In the genomic region with DNA sequence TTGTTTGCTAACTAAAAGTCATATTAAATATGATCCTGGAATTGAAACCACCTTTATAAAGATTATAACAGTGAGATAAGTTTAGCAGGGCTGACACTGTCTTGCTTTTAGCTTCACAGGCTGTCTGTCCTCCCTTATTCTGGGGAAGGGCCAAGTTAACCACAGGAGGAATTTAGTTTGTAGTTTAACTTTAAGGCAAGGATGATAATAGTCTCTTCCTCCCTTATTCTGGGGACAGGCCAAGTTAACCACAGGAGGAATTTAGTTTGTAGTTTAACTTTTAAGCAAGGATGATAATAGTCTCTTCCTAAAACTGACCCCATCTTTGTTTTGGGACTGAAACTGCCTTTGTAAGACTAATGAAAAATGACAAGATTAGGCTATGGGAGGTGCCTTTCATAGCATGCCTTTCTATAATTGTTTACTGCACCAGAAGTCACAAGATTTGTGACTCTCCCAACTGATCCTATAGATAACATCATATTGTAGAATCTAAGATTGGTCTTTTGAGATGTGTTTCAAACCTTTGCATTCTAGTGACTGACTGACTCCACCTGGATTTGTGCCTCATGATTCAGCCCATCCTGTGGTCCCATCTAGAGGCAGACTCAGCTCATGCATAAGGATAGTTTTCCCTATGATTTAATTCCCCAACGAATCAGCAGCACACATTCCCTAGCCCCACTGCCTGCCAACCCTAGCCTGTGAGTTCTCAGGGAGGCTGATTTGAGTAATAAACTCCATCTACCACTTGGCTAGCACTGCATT, we compare ENCODE assay signal across 17 cellular contexts.
DNase-seq lines count a peak whose midpoint lies in the region; ATAC-seq, FAIRE-seq and TF ChIP-seq lines count a peak whose summit lies in the region.
"Had no signal": no experiment of that assay in that cellular context is flagged by ENCODE, and none has a peak within 500 bp of the region (broad histone marks: within the 10 kb centered on the region; RNA-seq: fewer than 3 reads in every experiment).

No MANE protein-coding gene starts in this region.

- no peak overlapping the region for H3K23ac ChIP-seq in IMR-90 (ENCODE audit: low read depth, low read length)
- no peak overlapping the region for H3K23ac ChIP-seq in mesenchymal stem cell (ENCODE audit: low read length in 2 of 2)

- H3K36me3 ChIP-seq in IMR-90 (ENCODE audit: control insufficient read depth, insufficient read depth, low read length) (no peaks in the 10 kb centered on the region), mesenchymal stem cell (ENCODE audit: control insufficient read depth in 1 of 2, insufficient read depth in 2 of 2, low read depth in 1 of 2, low read length in 2 of 2) (no peaks in the 10 kb centered on the region), HAP-1 (replicated peaks) (no peaks in the 10 kb centered on the region)
- H3K36me3 ChIP-seq: breast epithelium had no signal

- H2BK15ac ChIP-seq in IMR-90 (ENCODE audit: low read depth, low read length): peak overlapping the region; percentile 59; the same call in 1 of the 3 replicates
- H2BK15ac ChIP-seq in mesenchymal stem cell (ENCODE audit: low read depth, poor library complexity, severe bottlenecking): peak overlapping the region; percentile 23

- peak overlapping the region; percentile 90 for H2BK20ac ChIP-seq in IMR-90 (ENCODE audit: low read depth, low read length)

- dilution Hi-C loops in IMR-90 (cut with HindIII; ENCODE audit: low sequenced_read_pairs, unreplicated experiment): no loop called here

- H3K9me3 ChIP-seq in IMR-90 (ENCODE audit: control insufficient read depth, insufficient read depth, low read length) (no peaks in the 10 kb centered on the region), mesenchymal stem cell (ENCODE audit: control insufficient read depth, low read length) (no peaks in the 10 kb centered on the region), HAP-1 (no peaks in the 10 kb centered on the region)
- H3K9me3 ChIP-seq: breast epithelium had no signal

- no peak overlapping the region for H3K27ac ChIP-seq in IMR-90 (ENCODE audit: insufficient read depth, low read length)
- H3K27ac ChIP-seq in mesenchymal stem cell (ENCODE audit: low read length, poor library complexity, severe bottlenecking): no peak overlapping the region
- H3K27ac ChIP-seq: skin epidermis, VCaP had no signal

- in situ Hi-C loops in IMR-90 (cut with MboI; ENCODE audit: low sequenced_read_pairs): no loop called here
- in situ Hi-C loops in HAP-1 (cut with MboI; ENCODE audit: low sequenced_read_pairs): no loop called here

- BruUV-seq in IMR-90 (replicated peaks; lab: Mats Ljungman, UMichigan): no TSS peak

- no peak for TF ChIP-seq RAD21 in IMR-90 (IDR thresholded peaks at IDR 0.05; ENCODE audit: low read length)

- H3K9me3 Mint-ChIP-seq in immature natural killer cell: peaks cover 1 to 56% (median 19%) of the 10 kb centered on the region in 6 donors

- TF ChIP-seq CTCF in IMR-90 (conservative IDR thresholded peaks at IDR 0.05; ENCODE audit: low read depth, low read length): no peak; the same call in 1 of the 2 replicates
- no peak for TF ChIP-seq CTCF in choroid plexus epithelial cell (conservative IDR thresholded peaks at IDR 0.05; ENCODE audit: low read depth, low read length)

- POLR2A ChIA-PET in IMR-90 (lab: Charles Lee; ENCODE audit: unreplicated experiment): no interaction called here

- H3K4me3 Mint-ChIP-seq in immature natural killer cell: no peak overlapping the region
- H3K4me3 Mint-ChIP-seq: activated CD8-positive, alpha-beta memory T cell treated with anti-CD3 and anti-CD28 coated beads, Interleukin-2, amount 10 ng/mL, durations not matched to agents 7 days and 5 days; neural crest cell had no signal

- intact Hi-C loops in IMR-90 (cut with micrococcal nuclease): no loop called here

- no peak overlapping the region; the same call in 1 of the 2 replicates for H4K91ac ChIP-seq in IMR-90 (ENCODE audit: insufficient read depth, low read depth, low read length)
- H4K91ac ChIP-seq in mesenchymal stem cell (ENCODE audit: low read length): peak overlapping the region; percentile 15

- no peaks in the 10 kb centered on the region for H3K27me3 ChIP-seq in IMR-90 (ENCODE audit: control insufficient read depth, insufficient read depth, low read length)
- H3K27me3 ChIP-seq in mesenchymal stem cell (ENCODE audit: control insufficient read depth in 1 of 2, insufficient read depth in 1 of 2, low read length in 2 of 2): no peaks in the 10 kb centered on the region
- no peaks in the 10 kb centered on the region for H3K27me3 ChIP-seq in HAP-1 (ENCODE audit: low read depth)
- H3K27me3 ChIP-seq: breast epithelium had no signal

- CTCF ChIA-PET in IMR-90 (lab: Yijun Ruan, JAX): interaction anchor here (0.6 kb wide), 2 partner anchors 13 to 867 kb away, joined by 5 to 6 read pairs; no protein-coding TSS in a partner anchor

- no peak overlapping the region for H2AFZ ChIP-seq in IMR-90 (replicated peaks; ENCODE audit: low read length, poor library complexity)
- H2AFZ ChIP-seq in mesenchymal stem cell (ENCODE audit: low read depth, low read length): no peak overlapping the region

- H3K27me3 Mint-ChIP-seq in immature natural killer cell (ENCODE audit: low read depth in 3 of 3): no peaks in the 10 kb centered on the region
- H3K27me3 Mint-ChIP-seq: activated CD8-positive, alpha-beta memory T cell treated with anti-CD3 and anti-CD28 coated beads, Interleukin-2, amount 10 ng/mL, durations not matched to agents 7 days and 5 days had no signal

- H2AK9ac ChIP-seq in IMR-90 (replicated peaks; ENCODE audit: low read depth, low read length, poor library complexity): peak overlapping the region; percentile 11

- H3K14ac ChIP-seq in IMR-90 (replicated peaks; ENCODE audit: low read depth, low read length): peak overlapping the region; percentile 61
- H3K14ac ChIP-seq in mesenchymal stem cell (ENCODE audit: low read length in 2 of 2): no peak overlapping the region

- peaks cover 0 to 4% (median 0%) of the 10 kb centered on the region in 3 donors for H3K36me3 Mint-ChIP-seq in immature natural killer cell
- H3K36me3 Mint-ChIP-seq: activated CD8-positive, alpha-beta memory T cell treated with anti-CD3 and anti-CD28 coated beads, Interleukin-2, amount 10 ng/mL, durations not matched to agents 7 days and 5 days had no signal

- H2BK12ac ChIP-seq in mesenchymal stem cell (ENCODE audit: low read length in 2 of 2): peak overlapping the region in 1 of 2 experiments; percentile 95

- H2BK120ac ChIP-seq in IMR-90 (ENCODE audit: low read depth, low read length) (peak overlapping the region; percentile 16; the same call in 1 of the 2 replicates), mesenchymal stem cell (ENCODE audit: low read depth, low read length) (no peak overlapping the region)

- no peak overlapping the region for H3K56ac ChIP-seq in IMR-90 (ENCODE audit: extremely low read depth, insufficient read depth, low read length)

- TF ChIP-seq POLR2A in IMR-90 (IDR thresholded peaks at IDR 0.05; ENCODE audit: low read depth, low read length): no peak

- peak overlapping the region; percentile 40; the same call in 1 of the 2 replicates for H3K4me2 ChIP-seq in IMR-90 (ENCODE audit: low read depth, low read length)
- no peak overlapping the region for H3K4me2 ChIP-seq in mesenchymal stem cell (ENCODE audit: low read length, poor library complexity, severe bottlenecking)

- H3K79me1 ChIP-seq in IMR-90 (ENCODE audit: low read depth in 1 of 2, low read length in 2 of 2) (peaks cover 11 to 33% of the 10 kb centered on the region in 2 experiments; a peak in 3 of 4 replicates), mesenchymal stem cell (replicated peaks; ENCODE audit: low read length, poor library complexity, severe bottlenecking) (peaks cover 2% of the 10 kb centered on the region)

- H3K9me1 ChIP-seq in IMR-90 (ENCODE audit: insufficient read depth, low read length): 0 out of 2 replicates have a peak, but pooled peaks cover 6% of the 10 kb centered on the region

- peak overlapping the region in 1 of 6 donors; percentile 22 for H3K27ac Mint-ChIP-seq in immature natural killer cell
- H3K27ac Mint-ChIP-seq: activated CD8-positive, alpha-beta memory T cell treated with anti-CD3 and anti-CD28 coated beads, Interleukin-2, amount 10 ng/mL, durations not matched to agents 7 days and 5 days had no signal

- peak overlapping the region; percentile 64 for H2BK5ac ChIP-seq in IMR-90 (ENCODE audit: low read depth, low read length, poor library complexity, severe bottlenecking)
- no peak overlapping the region for H2BK5ac ChIP-seq in mesenchymal stem cell (ENCODE audit: low read depth, low read length, poor library complexity, severe bottlenecking)

- peak; percentile 81 for ATAC-seq in IMR-90 (ENCODE audit: low read depth)
- ATAC-seq: activated CD8-positive, alpha-beta memory T cell treated with anti-CD3 and anti-CD28 coated beads, Interleukin-2, amount 10 ng/mL, durations not matched to agents 7 days and 5 days had no signal

- no peak overlapping the region for H4K8ac ChIP-seq in IMR-90 (ENCODE audit: low read depth in 2 of 2, low read length in 2 of 2)
- peak overlapping the region; percentile 49 for H4K8ac ChIP-seq in mesenchymal stem cell (ENCODE audit: low read length)

- H2AK5ac ChIP-seq in IMR-90 (ENCODE audit: low read depth, low read length): peak overlapping the region; percentile 77; the same call in 1 of the 2 replicates
- peak overlapping the region; percentile 81 for H2AK5ac ChIP-seq in mesenchymal stem cell (ENCODE audit: low read length, severe bottlenecking)

- H3K4me3 ChIP-seq in IMR-90 (ENCODE audit: insufficient read depth, low read depth, low read length): no peak overlapping the region
- H3K4me3 ChIP-seq in choroid plexus epithelial cell (ENCODE audit: low read depth, low read length): no peak overlapping the region
- H3K4me3 ChIP-seq in mesenchymal stem cell (ENCODE audit: insufficient read depth in 1 of 2, low read depth in 1 of 2, low read length in 2 of 2): no peak overlapping the region
- H3K4me3 ChIP-seq in HAP-1: no peak overlapping the region
- H3K4me3 ChIP-seq: breast epithelium, skin epidermis had no signal

- no peak overlapping the region; the same call in 1 of the 2 replicates for H4K5ac ChIP-seq in IMR-90 (ENCODE audit: low read depth, low read length)

- no peak for FAIRE-seq in HTR-8/SVneo (lab: Jason Lieb, UNC)

- WGBS in IMR-90 (ENCODE audit: extremely low coverage in 2 of 2, insufficient read length in 1 of 2), 2 experiments: no CpG with 5 or more reads among the region's 1 CpG
- WGBS in mesenchymal stem cell: 100% methylated on average over 1 of the region's 1 CpG

- 0 out of 2 replicates have a peak, but pooled peaks cover 4% of the 10 kb centered on the region for H4K20me1 ChIP-seq in IMR-90 (ENCODE audit: insufficient read depth, low read length)

- H3K4ac ChIP-seq in IMR-90 (ENCODE audit: low read depth, low read length): peak overlapping the region; percentile 71
- H3K4ac ChIP-seq in mesenchymal stem cell (ENCODE audit: low read depth in 1 of 2, low read length in 2 of 2): no peak overlapping the region

- DNase-seq in AG08395 (ENCODE audit: low spot score): peak; percentile 53
- DNase-seq in IMR-90: peak; percentile 82
- DNase-seq in choroid plexus epithelial cell (ENCODE audit: low read depth): peak; percentile 81
- peak; percentile 57 for DNase-seq in mesenchymal stem cell
- DNase-seq in anterior cingulate cortex (lab: John Stamatoyannopoulos, UW): no peak
- DNase-seq in HAP-1 (ENCODE audit: low spot score in 2 of 2): no peak
- DNase-seq in immature natural killer cell: no peak
- DNase-seq in HTR-8/SVneo (ENCODE audit: insufficient read length, low spot score): no peak
- DNase-seq: activated CD8-positive, alpha-beta memory T cell treated with anti-CD3 and anti-CD28 coated beads, Interleukin-2, amount 10 ng/mL, durations not matched to agents 7 days and 5 days; activated gamma-delta T cell treated with Interleukin-2 at 50 U/mL for 16 hours; DMS 273 treated with DMSO at 0.1 percent for 48 hours; hippocampal formation; substantia nigra had no signal

- H3K9ac ChIP-seq in IMR-90 (ENCODE audit: low read depth, low read length): no peak overlapping the region
- H3K9ac ChIP-seq in mesenchymal stem cell (ENCODE audit: low read length): no peak overlapping the region

- H3K4me1 Mint-ChIP-seq in immature natural killer cell: no peaks in the 10 kb centered on the region
- H3K4me1 Mint-ChIP-seq: activated CD8-positive, alpha-beta memory T cell treated with anti-CD3 and anti-CD28 coated beads, Interleukin-2, amount 10 ng/mL, durations not matched to agents 7 days and 5 days had no signal

- H3K4me1 ChIP-seq in IMR-90 (ENCODE audit: control insufficient read depth, insufficient read depth, low read length) (peaks cover 5% of the 10 kb centered on the region; the same call in 1 of the 2 replicates), mesenchymal stem cell (ENCODE audit: control insufficient read depth, insufficient read depth, low read depth, low read length) (peaks cover 2% of the 10 kb centered on the region), HAP-1 (no peaks in the 10 kb centered on the region)
- H3K4me1 ChIP-seq: breast epithelium had no signal

- H3K18ac ChIP-seq in IMR-90 (ENCODE audit: low read depth, low read length) (peak overlapping the region; percentile 5; the same call in 1 of the 2 replicates), mesenchymal stem cell (ENCODE audit: low read depth in 1 of 2, low read length in 2 of 2) (peak overlapping the region in 1 of 2 experiments; percentile 54)

Comparison
In these comparisons a context has a peak if more than half of its experiments do, and no peak if none do; other contexts are left out.
1. DNase-seq: peak in AG08395 (single experiment), IMR-90 (single experiment), choroid plexus epithelial cell (single experiment) and mesenchymal stem cell (single experiment); none in anterior cingulate cortex (0 of 58), HAP-1 (0 of 2), immature natural killer cell (0 of 3) and HTR-8/SVneo (single experiment).